In the genomic region with DNA sequence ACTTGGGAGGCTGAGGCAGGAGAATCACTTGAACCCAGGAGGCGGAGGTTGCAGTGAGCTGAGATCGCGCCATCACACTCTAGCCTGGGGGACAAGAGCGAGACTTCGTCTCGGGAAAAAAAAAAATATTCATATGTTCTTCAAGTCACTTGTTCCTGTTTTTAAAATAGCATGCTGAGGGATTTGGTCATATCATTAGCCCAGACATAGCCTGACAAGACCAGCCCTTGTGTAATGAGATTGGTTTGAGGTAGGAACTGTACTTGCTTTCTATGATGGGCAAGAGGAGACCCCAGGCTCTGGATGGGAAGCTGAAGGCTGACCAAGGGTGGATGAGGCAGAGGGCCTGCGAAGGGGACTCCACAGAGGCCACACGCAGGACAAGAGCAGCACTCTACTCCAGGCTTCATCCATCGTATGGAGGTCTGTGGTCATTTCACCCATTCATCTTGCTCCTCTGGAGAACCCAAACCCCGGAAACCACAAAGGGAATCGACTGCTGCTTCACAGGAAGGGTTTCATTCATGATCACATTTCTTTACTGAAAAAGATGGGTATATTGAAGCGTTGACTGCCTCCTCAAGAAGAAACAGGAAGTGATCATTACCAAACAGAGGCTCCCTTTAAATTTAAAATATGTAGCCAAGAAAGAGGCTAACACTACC, we compare ENCODE assay signal across 15 cellular contexts.
A peak's percentile ranks its signal among the peaks of the same experiment; 100 is the strongest.
DNase-seq lines count a peak whose midpoint lies in the region; ATAC-seq and TF ChIP-seq lines count a peak whose summit lies in the region.
"Had no signal": no experiment of that assay in that cellular context is flagged by ENCODE, and none has a peak within 500 bp of the region (broad histone marks: within the 10 kb centered on the region; RNA-seq: fewer than 3 reads in every experiment).

No MANE protein-coding gene starts in this region.

- H3K27ac ChIP-seq in brain microvascular endothelial cell, result no peak overlapping the region
- H3K27ac ChIP-seq: PC-9, right atrium auricular region had no signal

- H3K27me3 Mint-ChIP-seq in activated T-helper 17 cell treated with anti-CD3 and anti-CD28 coated beads, Interleukin-2, amount 50 U/mL, for 72 hours, result no peaks in the 10 kb centered on the region
- no peaks in the 10 kb centered on the region for H3K27me3 Mint-ChIP-seq in glutamatergic neuron (ENCODE audit: unreplicated experiment)
- H3K27me3 Mint-ChIP-seq: IgD-negative memory B cell had no signal

- DNase-seq in CD1c-positive myeloid dendritic cell (ENCODE audit: extremely low spot score) (peak; percentile 43), Kasumi-1 (lab: John Stamatoyannopoulos, UW) (peak; percentile 93 to 95), brain microvascular endothelial cell (no peak), mesenteric fat pad (ENCODE audit: low spot score) (no peak), NCI-H510A (lab: John Stamatoyannopoulos, UW) (no peak), glutamatergic neuron (no peak)
- DNase-seq: anterior cingulate cortex; foreskin fibroblast; HCEC 1CT; PC-9; stimulated activated CD4-positive, alpha-beta T cell treated with anti-CD3 and anti-CD28 coated beads, Interleukin-4, amount 100 ng/mL, for 4 hours had no signal

- peaks cover 6% of the 10 kb centered on the region for H3K9me3 Mint-ChIP-seq in activated T-helper 17 cell treated with anti-CD3 and anti-CD28 coated beads, Interleukin-2, amount 50 U/mL, for 72 hours
- H3K9me3 Mint-ChIP-seq in glutamatergic neuron (ENCODE audit: unreplicated experiment), result peaks cover 10% of the 10 kb centered on the region

- no peak overlapping the region for H3K4me3 ChIP-seq in brain microvascular endothelial cell (ENCODE audit: low read depth, low read length)
- H3K4me3 ChIP-seq: PC-9, right atrium auricular region had no signal

- H3K36me3 Mint-ChIP-seq in activated T-helper 17 cell treated with anti-CD3 and anti-CD28 coated beads, Interleukin-2, amount 50 U/mL, for 72 hours (ENCODE audit: low read depth), result peaks cover 7% of the 10 kb centered on the region
- H3K36me3 Mint-ChIP-seq in glutamatergic neuron (ENCODE audit: unreplicated experiment), result peaks cover 14% of the 10 kb centered on the region

- TF ChIP-seq CTCF in brain microvascular endothelial cell (IDR thresholded peaks at IDR 0.05; ENCODE audit: low read depth, low read length, missing control alignments), result no peak
- TF ChIP-seq CTCF in glutamatergic neuron (IDR thresholded peaks at IDR 0.05; ENCODE audit: partially characterized antibody, unreplicated experiment), result no peak

- ATAC-seq in GM18909 (IDR thresholded peaks at IDR 0.05; ENCODE audit: poor library complexity, unreplicated experiment), result peak; percentile 46
- ATAC-seq in activated T-helper 17 cell treated with anti-CD3 and anti-CD28 coated beads, Interleukin-2, amount 50 U/mL, for 72 hours (replicated peaks), result peak; percentile 42

- no peaks in the 10 kb centered on the region for H3K27me3 ChIP-seq in brain microvascular endothelial cell (replicated peaks)
- H3K27me3 ChIP-seq: right atrium auricular region had no signal

- in situ Hi-C loops in brain microvascular endothelial cell (cut with HindIII; ENCODE audit: low pct_ligation_motif_present, low sequenced_read_pairs), result no loop called here

- H3K4me1 Mint-ChIP-seq in activated T-helper 17 cell treated with anti-CD3 and anti-CD28 coated beads, Interleukin-2, amount 50 U/mL, for 72 hours, result no peaks in the 10 kb centered on the region
- peaks cover 2% of the 10 kb centered on the region for H3K4me1 Mint-ChIP-seq in glutamatergic neuron (ENCODE audit: low read depth, unreplicated experiment)

- H3K27ac Mint-ChIP-seq in activated T-helper 17 cell treated with anti-CD3 and anti-CD28 coated beads, Interleukin-2, amount 50 U/mL, for 72 hours, result peak overlapping the region; percentile 61
- H3K27ac Mint-ChIP-seq in glutamatergic neuron (ENCODE audit: unreplicated experiment), result no peak overlapping the region

- no peaks in the 10 kb centered on the region for H3K36me3 ChIP-seq in brain microvascular endothelial cell (replicated peaks)
- H3K36me3 ChIP-seq: right atrium auricular region had no signal

- H3K4me3 Mint-ChIP-seq in activated T-helper 17 cell treated with anti-CD3 and anti-CD28 coated beads, Interleukin-2, amount 50 U/mL, for 72 hours, result no peak overlapping the region
- no peak overlapping the region for H3K4me3 Mint-ChIP-seq in glutamatergic neuron (ENCODE audit: unreplicated experiment)

Comparison
In these comparisons a context has a peak if more than half of its experiments do, and no peak if none do; other contexts are left out.
1. DNase-seq: peak in CD1c-positive myeloid dendritic cell (single experiment) and Kasumi-1 (2 of 2); none in brain microvascular endothelial cell (single experiment), mesenteric fat pad (single experiment), NCI-H510A (single experiment) and glutamatergic neuron (single experiment).